In the genomic region with DNA sequence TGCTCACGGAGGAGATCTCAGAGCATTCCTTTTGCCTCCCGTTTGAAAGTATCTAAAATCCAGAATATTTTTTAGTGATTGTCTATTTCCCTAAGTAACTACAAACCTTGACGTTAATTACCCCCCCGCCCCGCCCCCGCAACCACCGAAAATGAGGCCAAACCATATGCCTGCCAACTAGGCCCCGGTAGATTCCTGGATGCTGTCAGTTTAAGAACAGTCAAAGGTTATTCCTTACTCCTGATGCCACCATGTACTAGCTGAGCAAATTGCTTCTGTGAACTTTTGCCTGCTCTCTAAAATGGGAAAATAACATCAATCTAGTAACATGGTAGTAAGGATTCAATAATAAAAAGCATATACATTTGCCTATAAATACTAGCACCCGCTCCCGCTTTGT, we compare ENCODE assay signal across 17 cellular contexts.
DNase-seq lines count a peak whose midpoint lies in the region; ATAC-seq and TF ChIP-seq lines count a peak whose summit lies in the region.
"Had no signal": no experiment of that assay in that cellular context is flagged by ENCODE, and none has a peak within 500 bp of the region (broad histone marks: within the 10 kb centered on the region; RNA-seq: fewer than 3 reads in every experiment).

No MANE protein-coding gene starts in this region.

- ATAC-seq in HG03565 (IDR thresholded peaks at IDR 0.05; ENCODE audit: unreplicated experiment): no peak
- ATAC-seq: CD8-positive, alpha-beta T cell; GM23338 had no signal

- H3K27ac ChIP-seq in mesenchymal stem cell (ENCODE audit: low read length, poor library complexity, severe bottlenecking) (no peak overlapping the region), subcutaneous abdominal adipose tissue (ENCODE audit: low read depth, low read length) (peak overlapping the region; percentile 66), smooth muscle cell (ENCODE audit: low read depth) (no peak overlapping the region)
- H3K27ac ChIP-seq: BLaER1 treated with 17β-estradiol and CSF1 and Interleukin-3, amounts not matched to agents 10 nM and 100 nM had no signal

- H3K4me2 ChIP-seq in mesenchymal stem cell (ENCODE audit: low read length, poor library complexity, severe bottlenecking): no peak overlapping the region
- no peak overlapping the region for H3K4me2 ChIP-seq in smooth muscle cell
- H3K4me2 ChIP-seq: BLaER1 treated with 17β-estradiol and CSF1 and Interleukin-3, amounts not matched to agents 10 nM and 100 nM; GM23338 had no signal

- no peaks in the 10 kb centered on the region for H3F3A ChIP-seq in smooth muscle cell (ENCODE audit: low read depth)

- no peak overlapping the region for H2BK15ac ChIP-seq in mesenchymal stem cell (ENCODE audit: low read depth, poor library complexity, severe bottlenecking)

- no peaks in the 10 kb centered on the region for H3K79me1 ChIP-seq in mesenchymal stem cell (replicated peaks; ENCODE audit: low read length, poor library complexity, severe bottlenecking)

- H4K91ac ChIP-seq in mesenchymal stem cell (ENCODE audit: low read length): no peak overlapping the region

- no peak overlapping the region for H3K23ac ChIP-seq in mesenchymal stem cell (ENCODE audit: low read length in 2 of 2)

- H3K4me3 ChIP-seq in adipocyte (ENCODE audit: low read length) (no peak overlapping the region), mesenchymal stem cell (ENCODE audit: insufficient read depth in 1 of 2, low read depth in 1 of 2, low read length in 2 of 2) (no peak overlapping the region), subcutaneous abdominal adipose tissue (ENCODE audit: low read depth in 1 of 5, low read length in 5 of 5) (peak overlapping the region in 1 of 5 donors; percentile 7), smooth muscle cell (no peak overlapping the region)
- H3K4me3 ChIP-seq: BLaER1 treated with 17β-estradiol and CSF1 and Interleukin-3, amounts not matched to agents 10 nM and 100 nM; GM23338; HAP-1 had no signal

- H2AFZ ChIP-seq in mesenchymal stem cell (ENCODE audit: low read depth, low read length): no peak overlapping the region
- H2AFZ ChIP-seq in smooth muscle cell (ENCODE audit: low read depth): no peak overlapping the region
- H2AFZ ChIP-seq: GM23338 had no signal

- H3K79me2 ChIP-seq in smooth muscle cell (ENCODE audit: low read depth): no peaks in the 10 kb centered on the region

- no peak overlapping the region for H3K18ac ChIP-seq in mesenchymal stem cell (ENCODE audit: low read depth in 1 of 2, low read length in 2 of 2)

- no peaks in the 10 kb centered on the region for H4K20me1 ChIP-seq in smooth muscle cell (ENCODE audit: low read depth)
- H4K20me1 ChIP-seq: BLaER1 treated with 17β-estradiol and CSF1 and Interleukin-3, amounts not matched to agents 10 nM and 100 nM had no signal

- no peak overlapping the region for H2BK5ac ChIP-seq in mesenchymal stem cell (ENCODE audit: low read depth, low read length, poor library complexity, severe bottlenecking)

- no peaks in the 10 kb centered on the region for H3K27me3 ChIP-seq in adipocyte (replicated peaks; ENCODE audit: control insufficient read depth, insufficient read depth, low read length)
- no peaks in the 10 kb centered on the region for H3K27me3 ChIP-seq in mesenchymal stem cell (ENCODE audit: control insufficient read depth in 1 of 2, insufficient read depth in 1 of 2, low read length in 2 of 2)
- H3K27me3 ChIP-seq in subcutaneous abdominal adipose tissue (ENCODE audit: control insufficient read depth in 5 of 5, insufficient read depth in 4 of 5, low read length in 5 of 5): no peaks in the 10 kb centered on the region
- no peaks in the 10 kb centered on the region for H3K27me3 ChIP-seq in smooth muscle cell (ENCODE audit: low read depth)
- H3K27me3 ChIP-seq: BLaER1 treated with 17β-estradiol and CSF1 and Interleukin-3, amounts not matched to agents 10 nM and 100 nM had no signal

- H3K4me1 ChIP-seq in adipocyte (ENCODE audit: control insufficient read depth, insufficient read depth, low read length): peaks cover 31% of the 10 kb centered on the region
- H3K4me1 ChIP-seq in mesenchymal stem cell (ENCODE audit: control insufficient read depth, insufficient read depth, low read depth, low read length): peaks cover 2% of the 10 kb centered on the region
- H3K4me1 ChIP-seq in subcutaneous abdominal adipose tissue (ENCODE audit: control insufficient read depth in 5 of 5, insufficient read depth in 5 of 5, low read length in 5 of 5): peaks cover 2 to 35% (median 24%) of the 10 kb centered on the region in 5 donors
- no peaks in the 10 kb centered on the region for H3K4me1 ChIP-seq in smooth muscle cell (ENCODE audit: low read depth)

- H2BK120ac ChIP-seq in mesenchymal stem cell (ENCODE audit: low read depth, low read length): no peak overlapping the region

- H3K9me3 ChIP-seq in adipocyte (ENCODE audit: control insufficient read depth, low read length): no peaks in the 10 kb centered on the region
- H3K9me3 ChIP-seq in mesenchymal stem cell (ENCODE audit: control insufficient read depth, low read length): no peaks in the 10 kb centered on the region
- H3K9me3 ChIP-seq in subcutaneous abdominal adipose tissue (ENCODE audit: control insufficient read depth in 5 of 5, low read length in 5 of 5): no peaks in the 10 kb centered on the region
- H3K9me3 ChIP-seq in smooth muscle cell (replicated peaks; ENCODE audit: low read depth): no peaks in the 10 kb centered on the region
- H3K9me3 ChIP-seq: BLaER1 treated with 17β-estradiol and CSF1 and Interleukin-3, amounts not matched to agents 10 nM and 100 nM; HAP-1 had no signal

- H3K4ac ChIP-seq in mesenchymal stem cell (ENCODE audit: low read depth in 1 of 2, low read length in 2 of 2): no peak overlapping the region

- H4K8ac ChIP-seq in mesenchymal stem cell (ENCODE audit: low read length): no peak overlapping the region

- DNase-seq in adipocyte (ENCODE audit: low read depth) (no peak), ecto neural progenitor cell (ENCODE audit: low spot score) (peak; percentile 12), mesenchymal stem cell (no peak), smooth muscle cell (lab: John Stamatoyannopoulos, UW; ENCODE audit: unreplicated experiment) (no peak), NCI-H2107 treated with DMSO at 0.1 percent for 48 hours (lab: John Stamatoyannopoulos, UW; ENCODE audit: unreplicated experiment) (no peak)
- DNase-seq: CD8-positive, alpha-beta T cell; Karpas-422; NCI-H1694 treated with DMSO at 0.1 percent for 48 hours; NCI-H2081 treated with DMSO at 0.1 percent for 48 hours; NCI-H446; NCI-H526 treated with DMSO at 0.1 percent for 48 hours; SHP77 had no signal

- H3K36me3 ChIP-seq in adipocyte (ENCODE audit: control insufficient read depth, insufficient read depth, low read length, severe bottlenecking) (peaks cover 2% of the 10 kb centered on the region), mesenchymal stem cell (ENCODE audit: control insufficient read depth in 1 of 2, insufficient read depth in 2 of 2, low read depth in 1 of 2, low read length in 2 of 2) (peaks cover 0 to 90% of the 10 kb centered on the region in 2 experiments), subcutaneous abdominal adipose tissue (ENCODE audit: control insufficient read depth in 5 of 5, insufficient read depth in 5 of 5, low read length in 5 of 5) (no peaks in the 10 kb centered on the region), smooth muscle cell (ENCODE audit: low read depth) (no peaks in the 10 kb centered on the region)
- H3K36me3 ChIP-seq: BLaER1 treated with 17β-estradiol and CSF1 and Interleukin-3, amounts not matched to agents 10 nM and 100 nM; HAP-1 had no signal

- H3K14ac ChIP-seq in mesenchymal stem cell (ENCODE audit: low read length in 2 of 2): no peak overlapping the region

- H2AK5ac ChIP-seq in mesenchymal stem cell (ENCODE audit: low read length, severe bottlenecking): no peak overlapping the region

- H3K9ac ChIP-seq in adipocyte (ENCODE audit: low read length) (peak overlapping the region; percentile 55), mesenchymal stem cell (ENCODE audit: low read length) (peak overlapping the region; percentile 12), subcutaneous abdominal adipose tissue (ENCODE audit: low read length in 5 of 5) (peak overlapping the region in 1 of 5 donors; percentile 35), smooth muscle cell (ENCODE audit: low read depth) (no peak overlapping the region)
- H3K9ac ChIP-seq: BLaER1 treated with 17β-estradiol and CSF1 and Interleukin-3, amounts not matched to agents 10 nM and 100 nM had no signal

- WGBS in mesenchymal stem cell: 89% methylated on average over 8 of the region's 10 CpGs
- WGBS in smooth muscle cell (ENCODE audit: low lambda C conversion rate): 89% methylated on average over 10 of the region's 10 CpGs

- no peak overlapping the region for H2BK12ac ChIP-seq in mesenchymal stem cell (ENCODE audit: low read length in 2 of 2)

- no peak for TF ChIP-seq CTCF in smooth muscle cell (IDR thresholded peaks at IDR 0.05; ENCODE audit: borderline replicate concordance, insufficient read depth, poor library complexity, severe bottlenecking)
